ENCODE assay signal across 24 cellular contexts in the genomic region with DNA sequence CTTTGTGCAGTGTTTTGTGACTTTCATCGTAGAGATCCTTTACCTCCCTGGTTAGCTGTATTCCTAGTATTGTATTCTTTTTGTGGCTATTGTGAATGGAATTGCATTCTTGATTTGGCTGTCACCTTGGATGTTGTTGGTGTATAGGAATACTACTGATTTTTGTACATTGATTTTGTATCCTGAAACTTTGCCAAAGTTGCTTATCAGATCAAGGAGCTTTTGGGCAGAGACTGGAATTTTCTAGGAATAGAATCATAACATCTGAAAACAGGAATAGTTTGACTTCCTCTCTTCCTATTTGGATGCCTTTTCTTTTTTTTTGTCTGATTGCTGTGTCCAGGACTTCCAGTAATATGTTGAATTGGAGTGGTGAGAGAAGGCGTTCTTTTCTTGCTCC.
A peak's percentile ranks its signal among the peaks of the same experiment; 100 is the strongest.
DNase-seq lines count a peak whose midpoint lies in the region; ATAC-seq, FAIRE-seq and TF ChIP-seq lines count a peak whose summit lies in the region.
"Had no signal": no experiment of that assay in that cellular context is flagged by ENCODE, and none has a peak within 500 bp of the region (broad histone marks: within the 10 kb centered on the region; RNA-seq: fewer than 3 reads in every experiment).

No MANE protein-coding gene starts in this region.

- no peak for ATAC-seq in GM21360 (IDR thresholded peaks at IDR 0.05; ENCODE audit: unreplicated experiment)
- ATAC-seq: A549, GM12878 had no signal

- H4K20me1 ChIP-seq in endothelial cell of umbilical vein (replicated peaks; ENCODE audit: control insufficient read depth, extremely low read depth, insufficient read depth, low read length) = no peaks in the 10 kb centered on the region
- H4K20me1 ChIP-seq: BLaER1 had no signal

- intact Hi-C loops in endothelial cell of umbilical vein (cut with micrococcal nuclease) = no loop called here

- DNase-seq in GM12892 (ENCODE audit: insufficient read length) (no peak), endothelial cell of umbilical vein (ENCODE audit: low read depth, low spot score) (peak; percentile 79), lung microvascular endothelial cell (ENCODE audit: low read depth in 2 of 2) (peak; percentile 21 to 38), AG08395 (ENCODE audit: low spot score) (no peak)
- DNase-seq in activated CD4-positive, alpha-beta T cell treated with anti-CD3 and anti-CD28 coated beads, Interleukin-2, amount 50 U/mL, for 48 hours = no peak
- DNase-seq: BE2C; C1 segment of cervical spinal cord; CD4-positive, alpha-beta memory T cell; CD4-positive, CD25-positive, alpha-beta regulatory T cell; CD8-positive, alpha-beta memory T cell; COR-L47; DMS 273 treated with DMSO at 0.1 percent for 48 hours; DMS153; DMS53; DMS79; DND-41; EL; GDM1 had no signal

- no peaks in the 10 kb centered on the region for H3K9me3 ChIP-seq in endothelial cell of umbilical vein (replicated peaks; ENCODE audit: control insufficient read depth, insufficient read depth, low read length)
- H3K9me3 ChIP-seq: A549, BE2C, BLaER1 had no signal

- POLR2A ChIA-PET in endothelial cell of umbilical vein (lab: Charles Lee) = no interaction called here

- FAIRE-seq in GM12892 (lab: Jason Lieb, UNC) (peak; percentile 86), endothelial cell of umbilical vein (lab: Jason Lieb, UNC) (peak; percentile 44)
- FAIRE-seq: A549, GM12878, GM19239 had no signal

- H3K36me3 ChIP-seq in endothelial cell of umbilical vein (ENCODE audit: control insufficient read depth in 2 of 2, extremely low read depth in 1 of 2, insufficient read depth in 2 of 2, low read length in 2 of 2) = no peaks in the 10 kb centered on the region
- H3K36me3 ChIP-seq: BE2C, BLaER1 had no signal

- H3K27ac ChIP-seq in endothelial cell of umbilical vein (ENCODE audit: insufficient read depth, low read depth, low read length) = no peak overlapping the region
- H3K27ac ChIP-seq: 22Rv1, A549, BLaER1 had no signal

- H3K9ac ChIP-seq in endothelial cell of umbilical vein (replicated peaks; ENCODE audit: extremely low read depth, insufficient read depth, low read length) = no peak overlapping the region
- H3K9ac ChIP-seq: BLaER1 had no signal

- no peak overlapping the region for H3K4me3 ChIP-seq in endothelial cell of umbilical vein (replicated peaks in 1 of 3; ENCODE audit: insufficient read depth in 1 of 3, low read depth in 1 of 3, low read length in 3 of 3)
- H3K4me3 ChIP-seq: A549, BLaER1, GM12878 had no signal

- H3K9me1 ChIP-seq in endothelial cell of umbilical vein (replicated peaks; ENCODE audit: control insufficient read depth, extremely low read depth, insufficient read depth, low read length) = no peaks in the 10 kb centered on the region

- H3K4me2 ChIP-seq in endothelial cell of umbilical vein (ENCODE audit: insufficient read depth, low read length) = no peak overlapping the region
- H3K4me2 ChIP-seq: A549, BLaER1 had no signal

- H3K79me2 ChIP-seq in endothelial cell of umbilical vein (ENCODE audit: control insufficient read depth, insufficient read depth, low read length) = no peaks in the 10 kb centered on the region

- no peaks in the 10 kb centered on the region for H3K27me3 ChIP-seq in endothelial cell of umbilical vein (ENCODE audit: control insufficient read depth in 2 of 2, insufficient read depth in 2 of 2, low read length in 2 of 2)
- H3K27me3 ChIP-seq: BE2C, BLaER1 had no signal

- TF ChIP-seq POLR2A in GM12892 (IDR thresholded peaks at IDR 0.05; ENCODE audit: low read depth, low read length) (no peak), endothelial cell of umbilical vein (IDR thresholded peaks at IDR 0.05; ENCODE audit: low read depth, low read length) (no peak)

- dilution Hi-C loops in endothelial cell of umbilical vein (cut with MboI; ENCODE audit: extremely low pct_ligation_motif_present, low sequenced_read_pairs) = no loop called here

- BruUV-seq in endothelial cell of umbilical vein (replicated peaks; lab: Mats Ljungman, UMichigan) = no TSS peak

- CTCF ChIA-PET in endothelial cell of umbilical vein (lab: Charles Lee) = interaction anchor here (0.8 to 1.9 kb wide), 4 partner anchors 10 to 14 kb away, joined by 3 to 5 read pairs (median 4); no protein-coding TSS in a partner anchor

- TF ChIP-seq CTCF in endothelial cell of umbilical vein (IDR thresholded peaks at IDR 0.05; ENCODE audit: extremely low read depth in 1 of 2, insufficient read depth in 1 of 2, low read depth in 1 of 2, low read length in 2 of 2) = no peak

- H3K4me1 ChIP-seq in endothelial cell of umbilical vein (ENCODE audit: control insufficient read depth, extremely low read depth, insufficient read depth, low read length) = no peaks in the 10 kb centered on the region
- H3K4me1 ChIP-seq: A549 had no signal

- no peak overlapping the region for H2AFZ ChIP-seq in endothelial cell of umbilical vein (ENCODE audit: low read depth, low read length)

TF ChIP-seq in endothelial cell of umbilical vein, 7 proteins besides CTCF, POLR2A, EP300 and RAD21:
- peak; percentile 41 for TF ChIP-seq GATA2 (IDR thresholded peaks at IDR 0.05; ENCODE audit: insufficient read depth, insufficient read length, low read depth, low read length)
- no peak for TF ChIP-seq FOS (IDR thresholded peaks at IDR 0.05; ENCODE audit: borderline replicate concordance, insufficient read depth, low read length)
- no peak for TF ChIP-seq JUN (IDR thresholded peaks at IDR 0.05; ENCODE audit: borderline replicate concordance, insufficient read depth, insufficient read length, low read depth)
- TF ChIP-seq POLR2AphosphoS5 (IDR thresholded peaks at IDR 0.05; ENCODE audit: insufficient read depth, low read depth, low read length) = no peak
- no peak for TF ChIP-seq MAX (IDR thresholded peaks at IDR 0.05; ENCODE audit: insufficient read depth, insufficient read length)
- no peak for TF ChIP-seq MYC (IDR thresholded peaks at IDR 0.05; ENCODE audit: low read depth, low read length)

Comparison
In these comparisons a context has a peak if more than half of its experiments do, and no peak if none do; other contexts are left out.
1. DNase-seq: peak in endothelial cell of umbilical vein (single experiment) and lung microvascular endothelial cell (2 of 2); none in GM12892 (single experiment), activated CD4-positive, alpha-beta T cell treated with anti-CD3 and anti-CD28 coated beads, Interleukin-2, amount 50 U/mL, for 48 hours (0 of 2) and AG08395 (single experiment).